ENCODE assay signal across 1 cellular context in the genomic region with DNA sequence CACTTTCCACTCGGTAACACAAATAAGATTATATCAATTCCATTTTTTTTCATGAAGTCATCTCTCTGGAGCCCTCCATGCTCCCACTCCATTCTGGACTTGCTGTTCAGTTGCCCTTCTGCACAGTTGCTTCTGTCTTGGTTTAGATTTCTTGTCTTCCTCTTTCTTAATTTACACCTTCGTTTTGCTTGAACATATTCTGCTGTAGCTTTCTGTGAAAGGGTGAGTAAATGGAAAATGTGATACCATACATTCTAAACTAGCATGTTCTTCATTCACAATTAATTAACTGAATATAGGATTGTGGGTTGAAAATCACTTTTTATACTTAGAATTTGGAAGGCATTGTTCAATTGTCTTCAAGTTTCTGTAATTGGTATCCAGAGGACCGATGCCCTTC.
TF ChIP-seq lines count a peak whose summit lies in the region.

No MANE protein-coding gene starts in this region.

TF ChIP-seq in IMR-90, 13 proteins besides CTCF, POLR2A, EP300 and RAD21 (continued from another document):
- no peak for TF ChIP-seq FOS (IDR thresholded peaks at IDR 0.05; ENCODE audit: low read depth, low read length)
- TF ChIP-seq MAZ (IDR thresholded peaks at IDR 0.05; ENCODE audit: borderline replicate concordance, low read depth, low read length): no peak
- TF ChIP-seq, protein P1, sequence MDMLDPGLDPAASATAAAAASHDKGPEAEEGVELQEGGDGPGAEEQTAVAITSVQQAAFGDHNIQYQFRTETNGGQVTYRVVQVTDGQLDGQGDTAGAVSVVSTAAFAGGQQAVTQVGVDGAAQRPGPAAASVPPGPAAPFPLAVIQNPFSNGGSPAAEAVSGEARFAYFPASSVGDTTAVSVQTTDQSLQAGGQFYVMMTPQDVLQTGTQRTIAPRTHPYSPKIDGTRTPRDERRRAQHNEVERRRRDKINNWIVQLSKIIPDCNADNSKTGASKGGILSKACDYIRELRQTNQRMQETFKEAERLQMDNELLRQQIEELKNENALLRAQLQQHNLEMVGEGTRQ (IDR thresholded peaks at IDR 0.05; ENCODE audit: low read depth, low read length): no peak
- TF ChIP-seq CHD1 (IDR thresholded peaks at IDR 0.05; ENCODE audit: low read depth, low read length): no peak
- no peak for TF ChIP-seq NFE2L2 (IDR thresholded peaks at IDR 0.05; ENCODE audit: low read depth, low read length)
- no peak for TF ChIP-seq SMC3 (IDR thresholded peaks at IDR 0.05; ENCODE audit: low read depth, low read length)
- no peak for TF ChIP-seq MAFK (IDR thresholded peaks at IDR 0.05; ENCODE audit: low read depth, low read length)
